In the genomic region with DNA sequence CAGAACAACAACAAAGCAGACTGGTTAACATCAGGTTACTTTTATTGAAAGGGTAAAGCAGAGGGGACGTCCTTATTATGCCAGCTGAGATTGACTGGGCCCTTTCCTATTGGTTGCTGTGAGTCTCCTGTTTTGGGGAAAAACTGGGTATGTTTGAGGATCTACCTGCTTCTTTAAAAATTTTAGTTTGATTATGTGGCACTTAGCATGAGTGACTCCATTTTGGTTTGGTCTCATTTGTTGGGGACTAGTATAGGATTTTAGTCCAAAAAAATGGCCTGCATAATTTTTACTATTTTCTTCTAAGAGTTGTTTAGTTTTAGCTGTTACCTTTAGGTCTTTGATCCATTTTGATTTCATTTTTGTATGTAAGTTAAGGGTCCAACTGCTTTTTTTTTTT, we compare ENCODE assay signal across 38 cellular contexts. TPM values are rescaled to one million over a fixed set of nuclear protein-coding genes. Genes with fewer than 3 reads are reported as not detected.
"Had no signal": no experiment of that assay in that cellular context is flagged by ENCODE, and none has a peak within 500 bp of the region (broad histone marks: within the 10 kb centered on the region; RNA-seq: fewer than 3 reads in every experiment).

No MANE protein-coding gene starts in this region.

- H3K4me1 ChIP-seq: ascending aorta had no signal

- H3K27me3 Mint-ChIP-seq: activated CD4-positive, alpha-beta memory T cell treated with anti-CD3 and anti-CD28 coated beads, Interleukin-2, amount 10 ng/mL, durations not matched to agents 7 days and 5 days; activated CD4-positive, alpha-beta T cell treated with anti-CD3 and anti-CD28 coated beads for 36 hours; activated CD4-positive, alpha-beta T cell treated with anti-CD3 and anti-CD28 coated beads, Interleukin-2, amount 10 ng/mL, durations not matched to agents 7 days and 5 days; activated CD8-positive, alpha-beta memory T cell treated with anti-CD3 and anti-CD28 coated beads, Interleukin-2, amount 10 ng/mL, durations not matched to agents 7 days and 5 days; activated naive CD4-positive, alpha-beta T cell treated with anti-CD3 and anti-CD28 coated beads, Interleukin-2, amount 10 ng/mL, durations not matched to agents 7 days and 5 days; activated naive CD8-positive, alpha-beta T cell; activated naive CD8-positive, alpha-beta T cell treated with anti-CD3 and anti-CD28 coated beads, Interleukin-2, amount 10 ng/mL, durations not matched to agents 7 days and 5 days; activated naive CD8-positive, alpha-beta T cell treated with anti-CD3 and anti-CD28 coated beads, Interleukin-2, amount 50 U/mL, for 24 hours; activated T-cell treated with anti-CD3 and anti-CD28 coated beads, Interleukin-2, amount 50 U/mL, for 24 hours; central memory CD8-positive, alpha-beta T cell had no signal

- H3K27me3 ChIP-seq: ascending aorta, cardiac muscle cell had no signal

- ATAC-seq: activated CD4-positive, alpha-beta T cell treated with anti-CD3 and anti-CD28 coated beads for 36 hours; activated CD4-positive, CD25-positive, alpha-beta regulatory T cell treated with anti-CD3 and anti-CD28 coated beads, Interleukin-2, amount 50 U/mL, for 24 hours; activated CD8-positive, alpha-beta memory T cell treated with anti-CD3 and anti-CD28 coated beads, Interleukin-2, amount 10 ng/mL, durations not matched to agents 7 days and 5 days; activated CD8-positive, alpha-beta T cell treated with anti-CD3 and anti-CD28 coated beads, Interleukin-2, amount 10 ng/mL, durations not matched to agents 7 days and 5 days; activated naive CD8-positive, alpha-beta T cell treated with anti-CD3 and anti-CD28 coated beads, Interleukin-2, amount 50 U/mL, for 24 hours had no signal

- FAIRE-seq: bronchial epithelial cell, TTC549 had no signal

- H3K4me1 Mint-ChIP-seq: activated naive CD4-positive, alpha-beta T cell treated with anti-CD3 and anti-CD28 coated beads, Interleukin-2, amount 10 ng/mL, durations not matched to agents 7 days and 5 days; brain had no signal

- H3K27ac Mint-ChIP-seq: activated CD4-positive, alpha-beta memory T cell treated with anti-CD3 and anti-CD28 coated beads, Interleukin-2, amount 10 ng/mL, durations not matched to agents 7 days and 5 days; activated CD4-positive, alpha-beta T cell treated with anti-CD3 and anti-CD28 coated beads for 36 hours; activated CD4-positive, alpha-beta T cell treated with anti-CD3 and anti-CD28 coated beads, Interleukin-2, amount 10 ng/mL, durations not matched to agents 7 days and 5 days; activated CD8-positive, alpha-beta memory T cell treated with anti-CD3 and anti-CD28 coated beads, Interleukin-2, amount 10 ng/mL, durations not matched to agents 7 days and 5 days; activated CD8-positive, alpha-beta T cell treated with anti-CD3 and anti-CD28 coated beads, Interleukin-2, amount 10 ng/mL, durations not matched to agents 7 days and 5 days; activated naive CD4-positive, alpha-beta T cell treated with anti-CD3 and anti-CD28 coated beads, Interleukin-2, amount 10 ng/mL, durations not matched to agents 7 days and 5 days; activated naive CD8-positive, alpha-beta T cell; activated naive CD8-positive, alpha-beta T cell treated with anti-CD3 and anti-CD28 coated beads, Interleukin-2, amount 10 ng/mL, durations not matched to agents 7 days and 5 days; activated naive CD8-positive, alpha-beta T cell treated with anti-CD3 and anti-CD28 coated beads, Interleukin-2, amount 50 U/mL, for 24 hours; activated T-cell treated with anti-CD3 and anti-CD28 coated beads, Interleukin-2, amount 50 U/mL, for 24 hours; activated T-helper 2 cell treated with anti-CD3 and anti-CD28 coated beads, Interferon-gamma antibody, Interleukin-2, Interleukin-4, amounts not matched to agents 10 μg/mL and 5 μg/mL and 100 μg/mL, durations not matched to agents 14 hours and 24 hours and 36 hours; brain; T-helper 1 cell treated with Interleukin-12 subunit alpha and Interleukin-12 subunit beta and Interleukin-4 antibody, amounts not matched to agents 30 μg/mL and 1 μg/mL, for 36 hours; T-helper 2 cell treated with Interferon-gamma antibody and Interleukin-4, amounts not matched to agents 5 μg/mL and 100 μg/mL, for 36 hours had no signal

- H3K4me3 Mint-ChIP-seq: activated CD4-positive, alpha-beta memory T cell treated with anti-CD3 and anti-CD28 coated beads, Interleukin-2, amount 10 ng/mL, durations not matched to agents 7 days and 5 days; activated CD4-positive, alpha-beta T cell treated with anti-CD3 and anti-CD28 coated beads for 36 hours; activated CD4-positive, alpha-beta T cell treated with anti-CD3 and anti-CD28 coated beads, Interleukin-2, amount 10 ng/mL, durations not matched to agents 7 days and 5 days; activated CD8-positive, alpha-beta memory T cell treated with anti-CD3 and anti-CD28 coated beads, Interleukin-2, amount 10 ng/mL, durations not matched to agents 7 days and 5 days; activated CD8-positive, alpha-beta T cell treated with anti-CD3 and anti-CD28 coated beads, Interleukin-2, amount 10 ng/mL, durations not matched to agents 7 days and 5 days; activated naive CD4-positive, alpha-beta T cell treated with anti-CD3 and anti-CD28 coated beads, Interleukin-2, amount 10 ng/mL, durations not matched to agents 7 days and 5 days; activated naive CD8-positive, alpha-beta T cell; activated naive CD8-positive, alpha-beta T cell treated with anti-CD3 and anti-CD28 coated beads, Interleukin-2, amount 10 ng/mL, durations not matched to agents 7 days and 5 days; activated naive CD8-positive, alpha-beta T cell treated with anti-CD3 and anti-CD28 coated beads, Interleukin-2, amount 50 U/mL, for 24 hours; activated T-cell treated with anti-CD3 and anti-CD28 coated beads, Interleukin-2, amount 50 U/mL, for 24 hours; brain; central memory CD8-positive, alpha-beta T cell; T-helper 1 cell treated with Interleukin-12 subunit alpha and Interleukin-12 subunit beta and Interleukin-4 antibody, amounts not matched to agents 30 μg/mL and 1 μg/mL, for 36 hours; T-helper 2 cell treated with Interferon-gamma antibody and Interleukin-4, amounts not matched to agents 5 μg/mL and 100 μg/mL, for 36 hours had no signal

- H3K4me3 ChIP-seq: ascending aorta, cardiac muscle cell had no signal

- H3K27ac ChIP-seq: ascending aorta, cardiac muscle cell, VCaP had no signal

- DNase-seq: activated CD4-positive, alpha-beta memory T cell treated with anti-CD3 and anti-CD28 coated beads, Interleukin-2, amount 10 ng/mL, durations not matched to agents 7 days and 5 days; activated CD4-positive, alpha-beta T cell treated with anti-CD3 and anti-CD28 coated beads for 1 hour; activated CD4-positive, alpha-beta T cell treated with anti-CD3 and anti-CD28 coated beads for 36 hours; activated CD4-positive, alpha-beta T cell treated with anti-CD3 and anti-CD28 coated beads for 48 hours; activated CD4-positive, alpha-beta T cell treated with anti-CD3 and anti-CD28 coated beads, Interleukin-2, amount 10 ng/mL, durations not matched to agents 7 days and 5 days; activated CD4-positive, alpha-beta T cell treated with anti-CD3 and anti-CD28 coated beads, Interleukin-2, amount 50 U/mL, for 48 hours; activated CD4-positive, CD25-positive, alpha-beta regulatory T cell; activated CD8-positive, alpha-beta memory T cell treated with anti-CD3 and anti-CD28 coated beads for 24 hours; activated CD8-positive, alpha-beta memory T cell treated with anti-CD3 and anti-CD28 coated beads, Interleukin-2, amount 10 ng/mL, durations not matched to agents 7 days and 5 days; activated CD8-positive, alpha-beta memory T cell treated with anti-CD3 and anti-CD28 coated beads, Interleukin-2, amount 50 U/mL, for 48 hours; activated CD8-positive, alpha-beta T cell treated with anti-CD3 and anti-CD28 coated beads, Interleukin-2, amount 10 ng/mL, durations not matched to agents 7 days and 5 days; activated effector memory CD4-positive, alpha-beta T cell treated with Interleukin-2 at 50 U/mL for 16 hours; activated gamma-delta T cell; activated naive CD4-positive, alpha-beta T cell treated with anti-CD3 and anti-CD28 coated beads, Interleukin-2, amount 10 ng/mL, durations not matched to agents 7 days and 5 days; activated naive CD4-positive, alpha-beta T cell treated with Interleukin-2 at 50 U/mL for 16 hours; activated naive CD8-positive, alpha-beta T cell treated with anti-CD3 and anti-CD28 coated beads, Interleukin-2, amount 10 ng/mL, durations not matched to agents 7 days and 5 days; activated naive CD8-positive, alpha-beta T cell treated with anti-CD3 and anti-CD28 coated beads, Interleukin-2, amount 50 U/mL, for 24 hours; activated T-cell treated with anti-CD3 and anti-CD28 coated beads, Interleukin-2, amount 50 U/mL, for 24 hours; activated T-cell treated with anti-CD3 and anti-CD28 coated beads, Interleukin-2, amount 50 U/mL, for 48 hours; amygdala; anterior cingulate cortex; caudate nucleus; cerebellar nuclear complex; T-helper 1 cell; T-helper 2 cell; T-helper 9 cell had no signal

RNA-seq across cellular contexts. Expression of a gene that starts 34.3 kb away (rescaled TPM):
- total RNA-seq: ascending aorta had no signal
